In genomic region chr15:80584561-80584964, GRCh38 we compare ENCODE assay signal across 2 cellular contexts.
TF ChIP-seq lines count a peak whose summit lies in the region.

No MANE protein-coding gene starts in this region.

TF ChIP-seq in IMR-90, 13 proteins besides CTCF, POLR2A, EP300 and RAD21:
- TF ChIP-seq RFX5 (IDR thresholded peaks at IDR 0.05; ENCODE audit: low read depth, low read length) (no peak), MXI1 (IDR thresholded peaks at IDR 0.05; ENCODE audit: borderline replicate concordance, low read depth, low read length) (no peak), USF2 (IDR thresholded peaks at IDR 0.05; ENCODE audit: low read depth, low read length) (no peak), MAZ (IDR thresholded peaks at IDR 0.05; ENCODE audit: borderline replicate concordance, low read depth, low read length) (no peak), CEBPB (IDR thresholded peaks at IDR 0.05; ENCODE audit: low read depth, low read length) (no peak), MAFK (IDR thresholded peaks at IDR 0.05; ENCODE audit: low read depth, low read length) (no peak), NFE2L2 (IDR thresholded peaks at IDR 0.05; ENCODE audit: low read depth, low read length) (no peak), ELK1 (IDR thresholded peaks at IDR 0.05; ENCODE audit: borderline replicate concordance, low read depth, low read length) (no peak)

TF ChIP-seq in GM12878, 131 proteins besides CTCF, POLR2A, EP300 and RAD21:
- no peak for TF ChIP-seq STAT3 (IDR thresholded peaks at IDR 0.05; ENCODE audit: low read depth, low read length)
- TF ChIP-seq SPI1 (IDR thresholded peaks at IDR 0.05; ENCODE audit: borderline replicate concordance, insufficient read depth, low read depth, low read length) = no peak
- no peak for TF ChIP-seq USF1 (IDR thresholded peaks at IDR 0.05; ENCODE audit: borderline replicate concordance, extremely low read length, insufficient read depth, low read depth, low read length)
- no peak for TF ChIP-seq CEBPZ (IDR thresholded peaks at IDR 0.05; ENCODE audit: low read depth, low read length)
- no peak for TF ChIP-seq CBX3 (IDR thresholded peaks at IDR 0.05; ENCODE audit: borderline replicate concordance, low read depth)
- TF ChIP-seq IRF3 (IDR thresholded peaks at IDR 0.05) = no peak
- TF ChIP-seq EGR1 (IDR thresholded peaks at IDR 0.05; ENCODE audit: borderline replicate concordance in 1 of 2, low read depth in 2 of 2, low read length in 2 of 2) = no peak
- TF ChIP-seq PBX3 (IDR thresholded peaks at IDR 0.05; ENCODE audit: insufficient replicate concordance, low read depth, low read length) = no peak
- TF ChIP-seq CBX5 (IDR thresholded peaks at IDR 0.05; ENCODE audit: low read depth) = no peak
- no peak for TF ChIP-seq KAT2A (conservative IDR thresholded peaks at IDR 0.05; ENCODE audit: control insufficient read depth, low read depth, low read length)
- no peak for TF ChIP-seq BRCA1 (IDR thresholded peaks at IDR 0.05; ENCODE audit: low read depth, low read length)
- TF ChIP-seq RELA (IDR thresholded peaks at IDR 0.05; ENCODE audit: borderline replicate concordance, partially characterized antibody) = no peak
- no peak for TF ChIP-seq MYC (IDR thresholded peaks at IDR 0.05; ENCODE audit: insufficient read depth, insufficient read length, insufficient replicate concordance, low read length, severe bottlenecking)
